ENCODE assay signal across 1 cellular context in the genomic region with DNA sequence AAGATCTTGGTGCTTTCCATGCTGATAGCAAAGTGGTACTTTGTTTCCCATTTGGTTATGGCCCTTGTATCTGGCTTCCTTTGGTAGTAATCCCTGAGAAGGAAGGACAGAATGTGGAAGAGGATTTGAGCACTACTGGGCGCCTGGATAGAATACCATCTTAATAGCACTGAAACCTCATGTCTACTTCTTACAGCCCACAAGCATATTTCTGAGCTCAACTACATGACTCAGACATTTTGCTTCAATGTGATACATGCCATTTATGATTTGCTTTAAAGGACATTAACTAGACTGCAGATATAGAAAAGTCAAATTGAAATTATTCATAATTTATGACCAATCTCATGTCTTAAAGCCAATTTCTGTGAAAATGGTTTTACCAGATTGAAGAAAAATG.
TF ChIP-seq lines count a peak whose summit lies in the region.

No MANE protein-coding gene starts in this region.

TF ChIP-seq in WTC11, 78 proteins besides CTCF, POLR2A, EP300 and RAD21 (continued from another document):
- TF ChIP-seq ARID4B (CRISPR knock-in tag; IDR thresholded peaks at IDR 0.05; ENCODE audit: borderline replicate concordance) (no peak), FOXJ3 (CRISPR knock-in tag; IDR thresholded peaks at IDR 0.05; ENCODE audit: borderline replicate concordance) (no peak), SOX15 (CRISPR knock-in tag; IDR thresholded peaks at IDR 0.05) (no peak), NFYB (CRISPR knock-in tag; conservative IDR thresholded peaks at IDR 0.05; ENCODE audit: low read depth) (no peak), IRF2 (CRISPR knock-in tag; IDR thresholded peaks at IDR 0.05; ENCODE audit: borderline replicate concordance, low read depth) (no peak), ZNF263 (CRISPR knock-in tag; IDR thresholded peaks at IDR 0.05; ENCODE audit: low read depth) (no peak), ZNF232 (CRISPR knock-in tag; IDR thresholded peaks at IDR 0.05) (no peak)
- TF ChIP-seq, protein P1, sequence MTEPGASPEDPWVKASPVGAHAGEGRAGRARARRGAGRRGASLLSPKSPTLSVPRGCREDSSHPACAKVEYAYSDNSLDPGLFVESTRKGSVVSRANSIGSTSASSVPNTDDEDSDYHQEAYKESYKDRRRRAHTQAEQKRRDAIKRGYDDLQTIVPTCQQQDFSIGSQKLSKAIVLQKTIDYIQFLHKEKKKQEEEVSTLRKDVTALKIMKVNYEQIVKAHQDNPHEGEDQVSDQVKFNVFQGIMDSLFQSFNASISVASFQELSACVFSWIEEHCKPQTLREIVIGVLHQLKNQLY (CRISPR knock-in tag; IDR thresholded peaks at IDR 0.05), result no peak
- TF ChIP-seq, protein P2, sequence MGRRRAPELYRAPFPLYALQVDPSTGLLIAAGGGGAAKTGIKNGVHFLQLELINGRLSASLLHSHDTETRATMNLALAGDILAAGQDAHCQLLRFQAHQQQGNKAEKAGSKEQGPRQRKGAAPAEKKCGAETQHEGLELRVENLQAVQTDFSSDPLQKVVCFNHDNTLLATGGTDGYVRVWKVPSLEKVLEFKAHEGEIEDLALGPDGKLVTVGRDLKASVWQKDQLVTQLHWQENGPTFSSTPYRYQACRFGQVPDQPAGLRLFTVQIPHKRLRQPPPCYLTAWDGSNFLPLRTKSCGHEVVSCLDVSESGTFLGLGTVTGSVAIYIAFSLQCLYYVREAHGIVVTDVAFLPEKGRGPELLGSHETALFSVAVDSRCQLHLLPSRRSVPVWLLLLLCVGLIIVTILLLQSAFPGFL (CRISPR knock-in tag; IDR thresholded peaks at IDR 0.05; ENCODE audit: borderline replicate concordance), result no peak
- TF ChIP-seq, protein P3, sequence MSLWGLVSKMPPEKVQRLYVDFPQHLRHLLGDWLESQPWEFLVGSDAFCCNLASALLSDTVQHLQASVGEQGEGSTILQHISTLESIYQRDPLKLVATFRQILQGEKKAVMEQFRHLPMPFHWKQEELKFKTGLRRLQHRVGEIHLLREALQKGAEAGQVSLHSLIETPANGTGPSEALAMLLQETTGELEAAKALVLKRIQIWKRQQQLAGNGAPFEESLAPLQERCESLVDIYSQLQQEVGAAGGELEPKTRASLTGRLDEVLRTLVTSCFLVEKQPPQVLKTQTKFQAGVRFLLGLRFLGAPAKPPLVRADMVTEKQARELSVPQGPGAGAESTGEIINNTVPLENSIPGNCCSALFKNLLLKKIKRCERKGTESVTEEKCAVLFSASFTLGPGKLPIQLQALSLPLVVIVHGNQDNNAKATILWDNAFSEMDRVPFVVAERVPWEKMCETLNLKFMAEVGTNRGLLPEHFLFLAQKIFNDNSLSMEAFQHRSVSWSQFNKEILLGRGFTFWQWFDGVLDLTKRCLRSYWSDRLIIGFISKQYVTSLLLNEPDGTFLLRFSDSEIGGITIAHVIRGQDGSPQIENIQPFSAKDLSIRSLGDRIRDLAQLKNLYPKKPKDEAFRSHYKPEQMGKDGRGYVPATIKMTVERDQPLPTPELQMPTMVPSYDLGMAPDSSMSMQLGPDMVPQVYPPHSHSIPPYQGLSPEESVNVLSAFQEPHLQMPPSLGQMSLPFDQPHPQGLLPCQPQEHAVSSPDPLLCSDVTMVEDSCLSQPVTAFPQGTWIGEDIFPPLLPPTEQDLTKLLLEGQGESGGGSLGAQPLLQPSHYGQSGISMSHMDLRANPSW (CRISPR knock-in tag; conservative IDR thresholded peaks at IDR 0.05; ENCODE audit: low read depth), result no peak
